In genomic region chr6:48826318-48826595, GRCh38 we compare ENCODE assay signal across 21 cellular contexts.
DNase-seq lines count a peak whose midpoint lies in the region; ATAC-seq, FAIRE-seq and TF ChIP-seq lines count a peak whose summit lies in the region.
"Had no signal": no experiment of that assay in that cellular context is flagged by ENCODE, and none has a peak within 500 bp of the region (broad histone marks: within the 10 kb centered on the region; RNA-seq: fewer than 3 reads in every experiment).

No MANE protein-coding gene starts in this region.

- 57 to 70% (median 64%) methylated on average over 1 of the region's 1 CpG for WGBS in heart left ventricle, 4 donors

- no peaks in the 10 kb centered on the region for H3K9me1 ChIP-seq in keratinocyte (ENCODE audit: control insufficient read depth, extremely low read depth, insufficient read depth, low read length)

- in situ Hi-C loops in brain microvascular endothelial cell (cut with HindIII; ENCODE audit: low pct_ligation_motif_present, low sequenced_read_pairs): no loop called here

- FAIRE-seq in keratinocyte (lab: Jason Lieb, UNC): no peak
- FAIRE-seq: HTR-8/SVneo had no signal

- H3K4me3 ChIP-seq in AG10803 (ENCODE audit: low read length): no peak overlapping the region
- H3K4me3 ChIP-seq in PC-3 (ENCODE audit: low read length): peak overlapping the region; percentile 50
- no peak overlapping the region for H3K4me3 ChIP-seq in brain microvascular endothelial cell (ENCODE audit: low read depth, low read length)
- H3K4me3 ChIP-seq in keratinocyte (ENCODE audit: control insufficient read depth in 2 of 3, extremely low read depth in 1 of 3, insufficient read depth in 2 of 3, low read depth in 1 of 3, low read length in 3 of 3): no peak overlapping the region
- no peak overlapping the region for H3K4me3 ChIP-seq in heart left ventricle
- H3K4me3 ChIP-seq: thyroid gland had no signal

- intact Hi-C loops in PC-3 (cut with micrococcal nuclease) (loop anchor here (1.0 to 5.0 kb wide), 9 partner anchors 60 to 1037 kb away; no protein-coding TSS in a partner anchor), heart left ventricle (cut with DNase I) (no loop called here)

- peaks cover 45% of the 10 kb centered on the region for H3K4me1 ChIP-seq in PC-3 (ENCODE audit: insufficient read depth, low read length)
- peaks cover 26% of the 10 kb centered on the region for H3K4me1 ChIP-seq in keratinocyte (ENCODE audit: control insufficient read depth, extremely low read depth, insufficient read depth, low read length)
- H3K4me1 ChIP-seq in heart left ventricle: peaks cover 0 to 10% (median 0%) of the 10 kb centered on the region in 12 donors
- H3K4me1 ChIP-seq: thyroid gland had no signal

- peak; percentile 5 for DNase-seq in AG10803 (ENCODE audit: low read depth)
- no peak for DNase-seq in PC-3
- DNase-seq in brain microvascular endothelial cell: no peak
- DNase-seq in keratinocyte (ENCODE audit: low read depth, low spot score): no peak
- no peak for DNase-seq in HuH-7.5 (ENCODE audit: low spot score)
- DNase-seq in T-helper 9 cell: no peak
- no peak for DNase-seq in activated effector memory CD4-positive, alpha-beta T cell treated with anti-CD3 and anti-CD28 coated beads, Interleukin-2, amount 50 U/mL, for 16 hours
- no peak for DNase-seq in heart left ventricle
- DNase-seq: activated B cell treated with CpG ODN at 0.5 μM for 24 hours; activated CD4-positive, alpha-beta T cell treated with anti-CD3 and anti-CD28 coated beads, Interleukin-2, amount 50 U/mL, for 48 hours; activated gamma-delta T cell; central memory CD4-positive, alpha-beta T cell; erythroblast; GF-D8; left cardiac atrium; NCI-H1436; NCI-H748 treated with DMSO at 0.1 percent for 48 hours; posterior cingulate gyrus; stimulated activated naive CD4-positive, alpha-beta T cell treated with Interleukin-2 at 50 U/mL for 16 hours; thyroid gland had no signal

- TF ChIP-seq CTCF in AG10803 (conservative IDR thresholded peaks at IDR 0.05; ENCODE audit: low read length): no peak
- TF ChIP-seq CTCF in PC-3 (conservative IDR thresholded peaks at IDR 0.05; ENCODE audit: low read depth, low read length): no peak
- TF ChIP-seq CTCF in brain microvascular endothelial cell (IDR thresholded peaks at IDR 0.05; ENCODE audit: low read depth, low read length, missing control alignments): no peak
- TF ChIP-seq CTCF in keratinocyte (optimal IDR thresholded peaks at IDR 0.05 in 1 of 3, IDR thresholded peaks at IDR 0.05 in 1 of 3, conservative IDR thresholded peaks at IDR 0.05 in 1 of 3; ENCODE audit: extremely low read depth in 1 of 3, insufficient read depth in 2 of 3, low read length in 3 of 3): no peak
- TF ChIP-seq CTCF in heart left ventricle (IDR thresholded peaks at IDR 0.05): no peak

- dilution Hi-C loops in keratinocyte (cut with MboI; ENCODE audit: extremely low pct_ligation_motif_present, low sequenced_read_pairs): no loop called here

- H3F3A ChIP-seq in PC-3 (ENCODE audit: low read length, unreplicated experiment): peaks cover 23% of the 10 kb centered on the region

- TSS peak; percentile 89 for BruUV-seq in PC-3 (replicated peaks; lab: Mats Ljungman, UMichigan)

- POLR2A ChIA-PET in PC-3 (lab: Charles Lee; ENCODE audit: unreplicated experiment): interaction anchor here (0.7 kb wide), 1 partner anchor 1003 kb away, joined by 3 read pairs; no protein-coding TSS in a partner anchor

- H3K9me3 ChIP-seq in PC-3 (ENCODE audit: low read length): no peaks in the 10 kb centered on the region
- no peaks in the 10 kb centered on the region for H3K9me3 ChIP-seq in keratinocyte (ENCODE audit: control insufficient read depth, low read depth, low read length)
- H3K9me3 ChIP-seq in heart left ventricle: peaks cover 0 to 4% (median 0%) of the 10 kb centered on the region in 12 donors
- H3K9me3 ChIP-seq: thyroid gland had no signal

- H2AFZ ChIP-seq in PC-3 (ENCODE audit: low read length): peak overlapping the region; percentile 56; the same call in 1 of the 2 replicates
- peak overlapping the region; percentile 66 for H2AFZ ChIP-seq in keratinocyte (ENCODE audit: control insufficient read depth, low read length)

- H3K27ac ChIP-seq in PC-3 (ENCODE audit: low read length): peak overlapping the region; percentile 99
- H3K27ac ChIP-seq in brain microvascular endothelial cell: peak overlapping the region; percentile 99
- H3K27ac ChIP-seq in keratinocyte (ENCODE audit: control insufficient read depth, insufficient read depth, low read length): peak overlapping the region; percentile 99
- no peak overlapping the region for H3K27ac ChIP-seq in heart left ventricle
- H3K27ac ChIP-seq: thyroid gland had no signal

- H3K27me3 ChIP-seq in PC-3 (ENCODE audit: low read length) (no peaks in the 10 kb centered on the region), brain microvascular endothelial cell (replicated peaks) (no peaks in the 10 kb centered on the region), keratinocyte (ENCODE audit: control insufficient read depth, extremely low read depth, insufficient read depth, low read length) (no peaks in the 10 kb centered on the region), heart left ventricle (no peaks in the 10 kb centered on the region)
- H3K27me3 ChIP-seq: thyroid gland had no signal

- H3K9ac ChIP-seq in PC-3 (ENCODE audit: low read length): peak overlapping the region; percentile 93
- H3K9ac ChIP-seq in keratinocyte (ENCODE audit: control insufficient read depth, extremely low read depth, insufficient read depth, low read length): peak overlapping the region; percentile 83

- TF ChIP-seq POLR2A in heart left ventricle (IDR thresholded peaks at IDR 0.05): no peak

- CTCF ChIA-PET in PC-3 (lab: Charles Lee): interaction anchor here (1.4 kb wide), 1 partner anchor 61 kb away, joined by 9 read pairs; no protein-coding TSS in a partner anchor

- no peak for ATAC-seq in PC-3
- ATAC-seq in heart left ventricle: no peak

- no peaks in the 10 kb centered on the region for H4K20me1 ChIP-seq in PC-3 (ENCODE audit: low read length)
- no peaks in the 10 kb centered on the region for H4K20me1 ChIP-seq in keratinocyte (ENCODE audit: control insufficient read depth, extremely low read depth, insufficient read depth, low read length)

- H3K36me3 ChIP-seq in PC-3 (ENCODE audit: low read depth, low read length): peaks cover 8% of the 10 kb centered on the region; the same call in 1 of the 2 replicates
- H3K36me3 ChIP-seq in brain microvascular endothelial cell (replicated peaks): no peaks in the 10 kb centered on the region
- no peaks in the 10 kb centered on the region for H3K36me3 ChIP-seq in keratinocyte (ENCODE audit: control insufficient read depth in 2 of 2, extremely low read depth in 1 of 2, insufficient read depth in 2 of 2, low read length in 2 of 2)
- H3K36me3 ChIP-seq in heart left ventricle: no peaks in the 10 kb centered on the region
- H3K36me3 ChIP-seq: thyroid gland had no signal

- peak overlapping the region; percentile 78 for H3K4me2 ChIP-seq in PC-3 (ENCODE audit: low read length)
- peak overlapping the region; percentile 85 for H3K4me2 ChIP-seq in keratinocyte (ENCODE audit: control insufficient read depth, extremely low read depth, insufficient read depth, low read depth, low read length)

- H3K79me2 ChIP-seq in PC-3 (ENCODE audit: low read length) (no peaks in the 10 kb centered on the region), keratinocyte (ENCODE audit: control insufficient read depth, insufficient read depth, low read length) (no peaks in the 10 kb centered on the region)

- no peaks in the 10 kb centered on the region for H3K9me2 ChIP-seq in PC-3 (replicated peaks; ENCODE audit: low read length)

Comparison
In these comparisons a context has a peak if more than half of its experiments do, and no peak if none do; other contexts are left out.
1. H3K27ac ChIP-seq: peak in PC-3 (single experiment), brain microvascular endothelial cell (single experiment) and keratinocyte (single experiment); none in heart left ventricle (0 of 12).